33 cellular contexts compared by ENCODE assay signal in genomic region chr21:41075668-41076463, GRCh38.
"Had no signal": no experiment of that assay in that cellular context is flagged by ENCODE, and none has a peak within 500 bp of the region (broad histone marks: within the 10 kb centered on the region; RNA-seq: fewer than 3 reads in every experiment).

No MANE protein-coding gene starts in this region.

- H3K36me3 Mint-ChIP-seq: activated CD8-positive, alpha-beta memory T cell treated with anti-CD3 and anti-CD28 coated beads, Interleukin-2, amount 10 ng/mL, durations not matched to agents 7 days and 5 days; activated naive CD4-positive, alpha-beta T cell treated with anti-CD3 and anti-CD28 coated beads, Interleukin-2, amount 10 ng/mL, durations not matched to agents 7 days and 5 days; activated naive CD4-positive, alpha-beta T cell treated with anti-CD3 and anti-CD28 coated beads, Interleukin-2, amount 50 U/mL, for 24 hours; activated naive CD8-positive, alpha-beta T cell; activated naive CD8-positive, alpha-beta T cell treated with anti-CD3 and anti-CD28 coated beads, Interleukin-2, amount 10 ng/mL, durations not matched to agents 7 days and 5 days; brain had no signal

- DNase-seq: activated B cell treated with CpG ODN at 0.5 μM for 24 hours; activated CD4-positive, alpha-beta memory T cell treated with anti-CD3 and anti-CD28 coated beads, Interleukin-2, amount 10 ng/mL, durations not matched to agents 7 days and 5 days; activated CD4-positive, alpha-beta T cell treated with anti-CD3 and anti-CD28 coated beads for 48 hours; activated CD4-positive, alpha-beta T cell treated with anti-CD3 and anti-CD28 coated beads, Interleukin-2, amount 10 ng/mL, durations not matched to agents 7 days and 5 days; activated CD4-positive, alpha-beta T cell treated with anti-CD3 and anti-CD28 coated beads, Interleukin-2, amount 50 U/mL, for 48 hours; activated CD4-positive, CD25-positive, alpha-beta regulatory T cell treated with anti-CD3 and anti-CD28 coated beads, Interleukin-2, amount 50 U/mL, for 72 hours; activated CD8-positive, alpha-beta memory T cell treated with anti-CD3 and anti-CD28 coated beads for 24 hours; activated CD8-positive, alpha-beta memory T cell treated with anti-CD3 and anti-CD28 coated beads, Interleukin-2, amount 10 ng/mL, durations not matched to agents 7 days and 5 days; activated CD8-positive, alpha-beta memory T cell treated with anti-CD3 and anti-CD28 coated beads, Interleukin-2, amount 50 U/mL, for 48 hours; activated CD8-positive, alpha-beta T cell treated with anti-CD3 and anti-CD28 coated beads, Interleukin-2, amount 10 ng/mL, durations not matched to agents 7 days and 5 days; activated effector memory CD4-positive, alpha-beta T cell treated with Interleukin-2 at 50 U/mL for 16 hours; activated gamma-delta T cell; activated naive CD4-positive, alpha-beta T cell treated with anti-CD3 and anti-CD28 coated beads, Interleukin-2, amount 10 ng/mL, durations not matched to agents 7 days and 5 days; activated naive CD4-positive, alpha-beta T cell treated with Interleukin-2 at 50 U/mL for 16 hours; activated naive CD8-positive, alpha-beta T cell treated with anti-CD3 and anti-CD28 coated beads, Interleukin-2, amount 10 ng/mL, durations not matched to agents 7 days and 5 days; activated naive CD8-positive, alpha-beta T cell treated with anti-CD3 and anti-CD28 coated beads, Interleukin-2, amount 50 U/mL, for 24 hours; activated T-cell treated with anti-CD3 and anti-CD28 coated beads, Interleukin-2, amount 50 U/mL, for 24 hours; activated T-cell treated with anti-CD3 and anti-CD28 coated beads, Interleukin-2, amount 50 U/mL, for 48 hours; amygdala; anterior cingulate cortex; caudate nucleus; T-helper 1 cell; T-helper 2 cell; T-helper 9 cell had no signal

- H3K4me3 ChIP-seq: ascending aorta, cardiac muscle cell had no signal

- H3K36me3 ChIP-seq: ascending aorta, cardiac muscle cell had no signal

- H3K4me1 ChIP-seq: ascending aorta had no signal

- H3K27me3 ChIP-seq: ascending aorta, cardiac muscle cell had no signal

- H3K9me3 ChIP-seq: ascending aorta had no signal

- H3K27ac Mint-ChIP-seq: activated B cell treated with CpG ODN at 0.5 μM for 24 hours; activated CD4-positive, alpha-beta memory T cell treated with anti-CD3 and anti-CD28 coated beads, Interleukin-2, amount 10 ng/mL, durations not matched to agents 7 days and 5 days; activated CD4-positive, alpha-beta T cell treated with anti-CD3 and anti-CD28 coated beads, Interleukin-2, amount 10 ng/mL, durations not matched to agents 7 days and 5 days; activated CD8-positive, alpha-beta memory T cell treated with anti-CD3 and anti-CD28 coated beads, Interleukin-2, amount 10 ng/mL, durations not matched to agents 7 days and 5 days; activated CD8-positive, alpha-beta T cell treated with anti-CD3 and anti-CD28 coated beads, Interleukin-2, amount 10 ng/mL, durations not matched to agents 7 days and 5 days; activated naive CD4-positive, alpha-beta T cell treated with anti-CD3 and anti-CD28 coated beads, Interleukin-2, amount 10 ng/mL, durations not matched to agents 7 days and 5 days; activated naive CD4-positive, alpha-beta T cell treated with anti-CD3 and anti-CD28 coated beads, Interleukin-2, amount 50 U/mL, for 24 hours; activated naive CD8-positive, alpha-beta T cell; activated naive CD8-positive, alpha-beta T cell treated with anti-CD3 and anti-CD28 coated beads, Interleukin-2, amount 10 ng/mL, durations not matched to agents 7 days and 5 days; activated naive CD8-positive, alpha-beta T cell treated with anti-CD3 and anti-CD28 coated beads, Interleukin-2, amount 50 U/mL, for 24 hours; activated T-cell treated with anti-CD3 and anti-CD28 coated beads, Interleukin-2, amount 50 U/mL, for 24 hours; activated T-helper 2 cell treated with anti-CD3 and anti-CD28 coated beads, Interferon-gamma antibody, Interleukin-2, Interleukin-4, amounts not matched to agents 10 μg/mL and 5 μg/mL and 100 μg/mL, durations not matched to agents 14 hours and 24 hours and 36 hours; brain; T-helper 1 cell treated with Interleukin-12 subunit alpha and Interleukin-12 subunit beta and Interleukin-4 antibody, amounts not matched to agents 30 μg/mL and 1 μg/mL, for 36 hours; T-helper 2 cell treated with Interferon-gamma antibody and Interleukin-4, amounts not matched to agents 5 μg/mL and 100 μg/mL, for 36 hours had no signal

- H3K27me3 Mint-ChIP-seq: activated B cell treated with CpG ODN at 0.5 μM for 24 hours; activated CD4-positive, alpha-beta memory T cell treated with anti-CD3 and anti-CD28 coated beads, Interleukin-2, amount 10 ng/mL, durations not matched to agents 7 days and 5 days; activated CD4-positive, alpha-beta T cell treated with anti-CD3 and anti-CD28 coated beads, Interleukin-2, amount 10 ng/mL, durations not matched to agents 7 days and 5 days; activated CD8-positive, alpha-beta memory T cell treated with anti-CD3 and anti-CD28 coated beads, Interleukin-2, amount 10 ng/mL, durations not matched to agents 7 days and 5 days had no signal

- H3K9me3 Mint-ChIP-seq: activated B cell treated with CpG ODN at 0.5 μM for 24 hours; activated CD4-positive, alpha-beta memory T cell treated with anti-CD3 and anti-CD28 coated beads, Interleukin-2, amount 10 ng/mL, durations not matched to agents 7 days and 5 days; activated CD4-positive, alpha-beta T cell treated with anti-CD3 and anti-CD28 coated beads, Interleukin-2, amount 10 ng/mL, durations not matched to agents 7 days and 5 days; activated naive CD4-positive, alpha-beta T cell treated with anti-CD3 and anti-CD28 coated beads, Interleukin-2, amount 10 ng/mL, durations not matched to agents 7 days and 5 days; activated naive CD4-positive, alpha-beta T cell treated with anti-CD3 and anti-CD28 coated beads, Interleukin-2, amount 50 U/mL, for 24 hours; activated naive CD8-positive, alpha-beta T cell treated with anti-CD3 and anti-CD28 coated beads, Interleukin-2, amount 10 ng/mL, durations not matched to agents 7 days and 5 days; activated naive CD8-positive, alpha-beta T cell treated with anti-CD3 and anti-CD28 coated beads, Interleukin-2, amount 50 U/mL, for 24 hours; activated T-cell treated with anti-CD3 and anti-CD28 coated beads, Interleukin-2, amount 50 U/mL, for 24 hours; activated T-helper 2 cell treated with anti-CD3 and anti-CD28 coated beads, Interferon-gamma antibody, Interleukin-2, Interleukin-4, amounts not matched to agents 10 μg/mL and 5 μg/mL and 100 μg/mL, durations not matched to agents 14 hours and 24 hours and 36 hours; T-helper 1 cell treated with Interleukin-12 subunit alpha and Interleukin-12 subunit beta and Interleukin-4 antibody, amounts not matched to agents 30 μg/mL and 1 μg/mL, for 36 hours; T-helper 2 cell treated with Interferon-gamma antibody and Interleukin-4, amounts not matched to agents 5 μg/mL and 100 μg/mL, for 36 hours had no signal

- H3K27ac ChIP-seq: ascending aorta, cardiac muscle cell, VCaP had no signal

- H3K4me1 Mint-ChIP-seq: activated B cell treated with CpG ODN at 0.5 μM for 24 hours; activated CD4-positive, alpha-beta memory T cell treated with anti-CD3 and anti-CD28 coated beads, Interleukin-2, amount 10 ng/mL, durations not matched to agents 7 days and 5 days; activated CD4-positive, alpha-beta T cell treated with anti-CD3 and anti-CD28 coated beads, Interleukin-2, amount 10 ng/mL, durations not matched to agents 7 days and 5 days; activated CD8-positive, alpha-beta memory T cell treated with anti-CD3 and anti-CD28 coated beads, Interleukin-2, amount 10 ng/mL, durations not matched to agents 7 days and 5 days; activated naive CD4-positive, alpha-beta T cell treated with anti-CD3 and anti-CD28 coated beads, Interleukin-2, amount 10 ng/mL, durations not matched to agents 7 days and 5 days; activated naive CD4-positive, alpha-beta T cell treated with anti-CD3 and anti-CD28 coated beads, Interleukin-2, amount 50 U/mL, for 24 hours; activated naive CD8-positive, alpha-beta T cell treated with anti-CD3 and anti-CD28 coated beads, Interleukin-2, amount 10 ng/mL, durations not matched to agents 7 days and 5 days; activated naive CD8-positive, alpha-beta T cell treated with anti-CD3 and anti-CD28 coated beads, Interleukin-2, amount 50 U/mL, for 24 hours; brain had no signal

- ATAC-seq: activated CD8-positive, alpha-beta memory T cell treated with anti-CD3 and anti-CD28 coated beads, Interleukin-2, amount 10 ng/mL, durations not matched to agents 7 days and 5 days; activated CD8-positive, alpha-beta T cell treated with anti-CD3 and anti-CD28 coated beads, Interleukin-2, amount 10 ng/mL, durations not matched to agents 7 days and 5 days; activated naive CD8-positive, alpha-beta T cell treated with anti-CD3 and anti-CD28 coated beads, Interleukin-2, amount 50 U/mL, for 24 hours had no signal

- H3K4me3 Mint-ChIP-seq: activated B cell treated with CpG ODN at 0.5 μM for 24 hours; activated CD4-positive, alpha-beta memory T cell treated with anti-CD3 and anti-CD28 coated beads, Interleukin-2, amount 10 ng/mL, durations not matched to agents 7 days and 5 days; activated CD4-positive, alpha-beta T cell treated with anti-CD3 and anti-CD28 coated beads, Interleukin-2, amount 10 ng/mL, durations not matched to agents 7 days and 5 days; activated CD8-positive, alpha-beta memory T cell treated with anti-CD3 and anti-CD28 coated beads, Interleukin-2, amount 10 ng/mL, durations not matched to agents 7 days and 5 days; activated CD8-positive, alpha-beta T cell treated with anti-CD3 and anti-CD28 coated beads, Interleukin-2, amount 10 ng/mL, durations not matched to agents 7 days and 5 days; activated naive CD4-positive, alpha-beta T cell treated with anti-CD3 and anti-CD28 coated beads, Interleukin-2, amount 10 ng/mL, durations not matched to agents 7 days and 5 days; activated naive CD4-positive, alpha-beta T cell treated with anti-CD3 and anti-CD28 coated beads, Interleukin-2, amount 50 U/mL, for 24 hours; activated naive CD8-positive, alpha-beta T cell; activated naive CD8-positive, alpha-beta T cell treated with anti-CD3 and anti-CD28 coated beads, Interleukin-2, amount 10 ng/mL, durations not matched to agents 7 days and 5 days; activated naive CD8-positive, alpha-beta T cell treated with anti-CD3 and anti-CD28 coated beads, Interleukin-2, amount 50 U/mL, for 24 hours; activated T-cell treated with anti-CD3 and anti-CD28 coated beads, Interleukin-2, amount 50 U/mL, for 24 hours; brain; T-helper 1 cell treated with Interleukin-12 subunit alpha and Interleukin-12 subunit beta and Interleukin-4 antibody, amounts not matched to agents 30 μg/mL and 1 μg/mL, for 36 hours; T-helper 2 cell treated with Interferon-gamma antibody and Interleukin-4, amounts not matched to agents 5 μg/mL and 100 μg/mL, for 36 hours had no signal
